In the genomic region with DNA sequence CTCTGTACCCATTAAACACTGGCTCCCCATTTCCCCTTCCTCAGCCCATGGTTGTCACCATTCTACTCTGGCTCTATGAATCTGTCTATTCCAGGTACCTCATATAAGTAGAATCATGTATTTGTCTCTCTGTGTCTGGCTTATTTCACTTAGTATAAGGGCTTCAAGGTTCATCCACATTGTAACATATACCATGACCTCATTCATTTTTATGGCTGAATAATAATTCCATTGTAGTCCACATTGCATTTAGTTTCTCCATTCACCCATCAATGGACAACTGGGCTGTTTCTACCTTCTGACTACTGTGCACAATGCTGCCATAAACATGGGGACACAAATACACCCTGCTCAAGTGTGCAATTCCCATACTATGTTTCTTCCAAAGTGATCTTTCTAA, we compare ENCODE assay signal across 23 cellular contexts.
DNase-seq lines count a peak whose midpoint lies in the region; ATAC-seq and TF ChIP-seq lines count a peak whose summit lies in the region.
"Had no signal": no experiment of that assay in that cellular context is flagged by ENCODE, and none has a peak within 500 bp of the region (broad histone marks: within the 10 kb centered on the region; RNA-seq: fewer than 3 reads in every experiment).

No MANE protein-coding gene starts in this region.

- H3K27ac ChIP-seq in HEK293 (ENCODE audit: extremely low read depth, low read depth, low read length) (no peak overlapping the region), OCI-LY7 (ENCODE audit: low read depth, low read length, poor library complexity, severe bottlenecking) (no peak overlapping the region), spleen (no peak overlapping the region)
- H3K27ac ChIP-seq: A549; BLaER1 treated with 17β-estradiol and CSF1 and Interleukin-3, amounts not matched to agents 10 nM and 100 nM had no signal

- no peak overlapping the region for H3K4me3 Mint-ChIP-seq in T-helper 17 cell
- H3K4me3 Mint-ChIP-seq in T-cell: no peak overlapping the region
- H3K4me3 Mint-ChIP-seq: CD4-positive, alpha-beta T cell had no signal

- H3K4me2 ChIP-seq in OCI-LY7 (ENCODE audit: low read length): no peak overlapping the region
- H3K4me2 ChIP-seq: A549 had no signal

- peaks cover 63% of the 10 kb centered on the region for H4K20me1 ChIP-seq in OCI-LY7 (ENCODE audit: insufficient read depth, low read length)

- H3K9me3 ChIP-seq in HEK293 (ENCODE audit: control insufficient read depth, insufficient read depth, low read depth, low read length): no peaks in the 10 kb centered on the region
- no peaks in the 10 kb centered on the region for H3K9me3 ChIP-seq in OCI-LY7 (ENCODE audit: low read length)
- no peaks in the 10 kb centered on the region for H3K9me3 ChIP-seq in T-helper 17 cell (ENCODE audit: control insufficient read depth, low read length, poor library complexity, severe bottlenecking)
- no peaks in the 10 kb centered on the region for H3K9me3 ChIP-seq in spleen
- H3K9me3 ChIP-seq: A549, BE2C had no signal

- TF ChIP-seq POLR2A in spleen (IDR thresholded peaks at IDR 0.05): no peak

- H3K36me3 Mint-ChIP-seq in T-helper 17 cell (ENCODE audit: low read depth): no peaks in the 10 kb centered on the region
- H3K36me3 Mint-ChIP-seq in T-cell: no peaks in the 10 kb centered on the region
- H3K36me3 Mint-ChIP-seq: CD14-positive monocyte had no signal

- H3K4me1 Mint-ChIP-seq in T-helper 17 cell: peaks cover 23% of the 10 kb centered on the region
- H3K4me1 Mint-ChIP-seq in T-cell: peaks cover 2 to 24% (median 4%) of the 10 kb centered on the region in 3 donors
- H3K4me1 Mint-ChIP-seq: CD14-positive monocyte had no signal

- no peak overlapping the region for H2AFZ ChIP-seq in OCI-LY7 (ENCODE audit: low read length)

- DNase-seq in OCI-LY7 (ENCODE audit: low spot score) (no peak), T-helper 17 cell (no peak), left colon (no peak), T-cell (no peak), GM10248 (ENCODE audit: extremely low spot score) (no peak), spleen (no peak), SKM-1 (lab: John Stamatoyannopoulos, UW; ENCODE audit: unreplicated experiment) (no peak)
- DNase-seq: 8988T; ACHN; AML-193; BE2C; Calu3; CD4-positive, alpha-beta T cell; COR-L47; DMS53; DMS79 treated with DMSO at 0.1 percent for 48 hours; GF-D8; GOT3; HCEC 1CT had no signal

- POLR2A ChIA-PET in HEK293 (lab: Yijun Ruan, JAX) (no interaction called here), OCI-LY7 (lab: Charles Lee) (no interaction called here), T-cell (lab: Charles Lee) (no interaction called here), GM10248 (lab: Yijun Ruan, JAX) (no interaction called here)

- H3K27ac Mint-ChIP-seq in T-helper 17 cell (peak overlapping the region; percentile 24), T-cell (no peak overlapping the region)
- H3K27ac Mint-ChIP-seq: CD14-positive monocyte; CD4-positive, alpha-beta T cell had no signal

- H3K79me2 ChIP-seq in OCI-LY7 (ENCODE audit: insufficient read depth, low read depth, low read length): peaks cover 100% of the 10 kb centered on the region

- intact Hi-C loops in OCI-LY7 (cut with micrococcal nuclease; ENCODE audit: unreplicated experiment): no loop called here
- intact Hi-C loops in left colon (cut with DNase I, micrococcal nuclease): no loop called here
- intact Hi-C loops in spleen (cut with DNase I; ENCODE audit: low total_unique reads): no loop called here

- H3K9me2 ChIP-seq in OCI-LY7 (ENCODE audit: insufficient read depth, low read length): no peaks in the 10 kb centered on the region

- H3K4me3 ChIP-seq in HEK293 (ENCODE audit: low read depth, low read length) (no peak overlapping the region), OCI-LY7 (ENCODE audit: low read depth, low read length, poor library complexity, severe bottlenecking) (no peak overlapping the region), spleen (no peak overlapping the region)
- H3K4me3 ChIP-seq: A549; BLaER1 treated with 17β-estradiol and CSF1 and Interleukin-3, amounts not matched to agents 10 nM and 100 nM had no signal

- TF ChIP-seq CTCF in HEK293 (tag by site-specific recombination; IDR thresholded peaks at IDR 0.05) (no peak), OCI-LY7 (conservative IDR thresholded peaks at IDR 0.05; ENCODE audit: low read length) (no peak), GM10248 (IDR thresholded peaks at IDR 0.05; ENCODE audit: control extremely low read depth, extremely low read depth, low read depth, missing control alignments) (no peak), spleen (IDR thresholded peaks at IDR 0.05 in 8 of 11, conservative IDR thresholded peaks at IDR 0.05 in 3 of 11) (no peak)

- ATAC-seq in T-helper 17 cell (no peak), left colon (peak; percentile 56), T-cell (replicated peaks in 1 of 4) (no peak)
- ATAC-seq: A549 had no signal

- no peaks in the 10 kb centered on the region for H3K27me3 Mint-ChIP-seq in T-helper 17 cell
- H3K27me3 Mint-ChIP-seq in T-cell: peaks cover 0 to 5% of the 10 kb centered on the region in 2 donors
- H3K27me3 Mint-ChIP-seq: CD4-positive, alpha-beta T cell had no signal

- BruUV-seq in OCI-LY7 (replicated peaks; lab: Mats Ljungman, UMichigan): TSS peak; percentile 35

- H3K36me3 ChIP-seq in HEK293 (ENCODE audit: control insufficient read depth in 2 of 2, insufficient read depth in 1 of 2, low read length in 2 of 2) (no peaks in the 10 kb centered on the region), OCI-LY7 (ENCODE audit: insufficient read depth, low read length) (peaks cover 35% of the 10 kb centered on the region), spleen (no peaks in the 10 kb centered on the region)
- H3K36me3 ChIP-seq: BE2C had no signal

- no peaks in the 10 kb centered on the region for H3K27me3 ChIP-seq in spleen (replicated peaks in 1 of 7)
- H3K27me3 ChIP-seq: BE2C; BLaER1 treated with 17β-estradiol and CSF1 and Interleukin-3, amounts not matched to agents 10 nM and 100 nM had no signal

- CTCF ChIA-PET in HEK293 (lab: Yijun Ruan, JAX): no interaction called here
- CTCF ChIA-PET in OCI-LY7 (lab: Charles Lee; ENCODE audit: unreplicated experiment): no interaction called here
- CTCF ChIA-PET in T-cell (lab: Charles Lee): no interaction called here
- CTCF ChIA-PET in GM10248 (lab: Yijun Ruan, JAX): no interaction called here

- no peaks in the 10 kb centered on the region for H3K9me3 Mint-ChIP-seq in T-cell
- H3K9me3 Mint-ChIP-seq: CD4-positive, alpha-beta T cell had no signal

- H3K4me1 ChIP-seq in HEK293 (ENCODE audit: control insufficient read depth, insufficient read depth, low read length): peaks cover 10% of the 10 kb centered on the region
- peaks cover 34% of the 10 kb centered on the region for H3K4me1 ChIP-seq in OCI-LY7 (ENCODE audit: insufficient read depth, low read length, poor library complexity, severe bottlenecking)
- peaks cover 11 to 83% (median 43%) of the 10 kb centered on the region in 6 donors for H3K4me1 ChIP-seq in spleen

TF ChIP-seq in HEK293, 187 proteins besides CTCF, POLR2A, EP300 and RAD21:
- TF ChIP-seq, protein P1, sequence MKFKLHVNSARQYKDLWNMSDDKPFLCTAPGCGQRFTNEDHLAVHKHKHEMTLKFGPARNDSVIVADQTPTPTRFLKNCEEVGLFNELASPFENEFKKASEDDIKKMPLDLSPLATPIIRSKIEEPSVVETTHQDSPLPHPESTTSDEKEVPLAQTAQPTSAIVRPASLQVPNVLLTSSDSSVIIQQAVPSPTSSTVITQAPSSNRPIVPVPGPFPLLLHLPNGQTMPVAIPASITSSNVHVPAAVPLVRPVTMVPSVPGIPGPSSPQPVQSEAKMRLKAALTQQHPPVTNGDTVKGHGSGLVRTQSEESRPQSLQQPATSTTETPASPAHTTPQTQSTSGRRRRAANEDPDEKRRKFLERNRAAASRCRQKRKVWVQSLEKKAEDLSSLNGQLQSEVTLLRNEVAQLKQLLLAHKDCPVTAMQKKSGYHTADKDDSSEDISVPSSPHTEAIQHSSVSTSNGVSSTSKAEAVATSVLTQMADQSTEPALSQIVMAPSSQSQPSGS (tag by site-specific recombination; IDR thresholded peaks at IDR 0.05; ENCODE audit: low read depth): peak; percentile 79
- TF ChIP-seq IKZF3 (tag by site-specific recombination; IDR thresholded peaks at IDR 0.05) (no peak), ZNF341 (tag by site-specific recombination; IDR thresholded peaks at IDR 0.05; ENCODE audit: low read depth) (no peak), YY2 (tag by site-specific recombination; IDR thresholded peaks at IDR 0.05) (0 out of 2 replicates have a peak, but pooled peaks have one; percentile 22)
- TF ChIP-seq, protein P2, sequence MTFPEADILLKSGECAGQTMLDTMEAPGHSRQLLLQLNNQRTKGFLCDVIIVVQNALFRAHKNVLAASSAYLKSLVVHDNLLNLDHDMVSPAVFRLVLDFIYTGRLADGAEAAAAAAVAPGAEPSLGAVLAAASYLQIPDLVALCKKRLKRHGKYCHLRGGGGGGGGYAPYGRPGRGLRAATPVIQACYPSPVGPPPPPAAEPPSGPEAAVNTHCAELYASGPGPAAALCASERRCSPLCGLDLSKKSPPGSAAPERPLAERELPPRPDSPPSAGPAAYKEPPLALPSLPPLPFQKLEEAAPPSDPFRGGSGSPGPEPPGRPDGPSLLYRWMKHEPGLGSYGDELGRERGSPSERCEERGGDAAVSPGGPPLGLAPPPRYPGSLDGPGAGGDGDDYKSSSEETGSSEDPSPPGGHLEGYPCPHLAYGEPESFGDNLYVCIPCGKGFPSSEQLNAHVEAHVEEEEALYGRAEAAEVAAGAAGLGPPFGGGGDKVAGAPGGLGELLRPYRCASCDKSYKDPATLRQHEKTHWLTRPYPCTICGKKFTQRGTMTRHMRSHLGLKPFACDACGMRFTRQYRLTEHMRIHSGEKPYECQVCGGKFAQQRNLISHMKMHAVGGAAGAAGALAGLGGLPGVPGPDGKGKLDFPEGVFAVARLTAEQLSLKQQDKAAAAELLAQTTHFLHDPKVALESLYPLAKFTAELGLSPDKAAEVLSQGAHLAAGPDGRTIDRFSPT (tag by site-specific recombination; IDR thresholded peaks at IDR 0.05): no peak
- TF ChIP-seq, protein P3, sequence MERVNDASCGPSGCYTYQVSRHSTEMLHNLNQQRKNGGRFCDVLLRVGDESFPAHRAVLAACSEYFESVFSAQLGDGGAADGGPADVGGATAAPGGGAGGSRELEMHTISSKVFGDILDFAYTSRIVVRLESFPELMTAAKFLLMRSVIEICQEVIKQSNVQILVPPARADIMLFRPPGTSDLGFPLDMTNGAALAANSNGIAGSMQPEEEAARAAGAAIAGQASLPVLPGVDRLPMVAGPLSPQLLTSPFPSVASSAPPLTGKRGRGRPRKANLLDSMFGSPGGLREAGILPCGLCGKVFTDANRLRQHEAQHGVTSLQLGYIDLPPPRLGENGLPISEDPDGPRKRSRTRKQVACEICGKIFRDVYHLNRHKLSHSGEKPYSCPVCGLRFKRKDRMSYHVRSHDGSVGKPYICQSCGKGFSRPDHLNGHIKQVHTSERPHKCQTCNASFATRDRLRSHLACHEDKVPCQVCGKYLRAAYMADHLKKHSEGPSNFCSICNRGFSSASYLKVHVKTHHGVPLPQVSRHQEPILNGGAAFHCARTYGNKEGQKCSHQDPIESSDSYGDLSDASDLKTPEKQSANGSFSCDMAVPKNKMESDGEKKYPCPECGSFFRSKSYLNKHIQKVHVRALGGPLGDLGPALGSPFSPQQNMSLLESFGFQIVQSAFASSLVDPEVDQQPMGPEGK (tag by site-specific recombination; IDR thresholded peaks at IDR 0.05): no peak
TF ChIP-seq in HEK293: peak in this region for 2.
